15 cellular contexts compared by ENCODE assay signal in genomic region chr3:101179637-101180036, GRCh38.
DNase-seq lines count a peak whose midpoint lies in the region; ATAC-seq, FAIRE-seq and TF ChIP-seq lines count a peak whose summit lies in the region.
"Had no signal": no experiment of that assay in that cellular context is flagged by ENCODE, and none has a peak within 500 bp of the region (broad histone marks: within the 10 kb centered on the region; RNA-seq: fewer than 3 reads in every experiment).

No MANE protein-coding gene starts in this region.

- ATAC-seq in HG02610 (IDR thresholded peaks at IDR 0.05; ENCODE audit: unreplicated experiment) = no peak

- H4K20me1 ChIP-seq in mammary epithelial cell (ENCODE audit: insufficient read depth, low read length) = no peaks in the 10 kb centered on the region

- intact Hi-C loops in MCF 10A (cut with micrococcal nuclease) (no loop called here), mammary epithelial cell (cut with micrococcal nuclease) (no loop called here)

- H3K27me3 ChIP-seq in mammary epithelial cell (ENCODE audit: insufficient read depth, low read length) = no peaks in the 10 kb centered on the region
- H3K27me3 ChIP-seq: stomach had no signal

- H2AFZ ChIP-seq in mammary epithelial cell (ENCODE audit: low read depth, low read length) = no peak overlapping the region

- no peaks in the 10 kb centered on the region for H3K27me3 Mint-ChIP-seq in MCF 10A (ENCODE audit: insufficient read depth, unreplicated experiment)

- H3K36me3 Mint-ChIP-seq in MCF 10A (ENCODE audit: insufficient read depth, unreplicated experiment) = no peaks in the 10 kb centered on the region

- peaks cover 8% of the 10 kb centered on the region for H3K9me3 Mint-ChIP-seq in MCF 10A (ENCODE audit: unreplicated experiment)

- BruUV-seq in MCF 10A (replicated peaks; lab: Mats Ljungman, UMichigan) (no TSS peak), mammary epithelial cell (replicated peaks; lab: Mats Ljungman, UMichigan) (no TSS peak)

- H3K9me3 ChIP-seq in mammary epithelial cell (replicated peaks; ENCODE audit: insufficient read depth, low read length) = no peaks in the 10 kb centered on the region
- H3K9me3 ChIP-seq: stomach had no signal

- no peak overlapping the region for H3K4me3 ChIP-seq in mammary epithelial cell (replicated peaks in 1 of 3; ENCODE audit: insufficient read depth in 1 of 3, low read depth in 2 of 3, low read length in 3 of 3)
- H3K4me3 ChIP-seq in cardiac fibroblast (replicated peaks in 1 of 2; ENCODE audit: low read depth in 2 of 2, low read length in 2 of 2) = no peak overlapping the region
- H3K4me3 ChIP-seq: stomach had no signal

- in situ Hi-C loops in mammary epithelial cell (cut with MboI; ENCODE audit: low sequenced_read_pairs in 2 of 2) = loop anchor here in 1 of 2 donors (25.0 kb wide), 1 partner anchor 417 kb away; no protein-coding TSS in a partner anchor

- no peak overlapping the region for H3K9ac ChIP-seq in mammary epithelial cell (ENCODE audit: insufficient read depth, low read length)

- DNase-seq in MCF 10A (ENCODE audit: unreplicated experiment) (peak; percentile 21), mammary epithelial cell (no peak), cardiac fibroblast (ENCODE audit: low read depth in 2 of 2) (peak; percentile 65 to 66), hepatic stellate cell (ENCODE audit: low spot score) (peak; percentile 25), urothelium cell line (ENCODE audit: low spot score) (no peak), middle frontal gyrus (ENCODE audit: extremely low spot score, low spot score) (no peak)
- no peak for DNase-seq in NK-92 treated with Interleukin-12 subunit alpha and Interleukin-12 subunit beta, amount 100 ng/mL, for 24 hours (lab: John Stamatoyannopoulos, UW)
- DNase-seq: activated CD4-positive, alpha-beta T cell treated with anti-CD3 and anti-CD28 coated beads, Interleukin-2, amount 50 U/mL, for 4 hours; foreskin melanocyte; KG1; NCI-H345; occipital lobe; stomach had no signal

- dilution Hi-C loops in mammary epithelial cell (cut with HindIII; ENCODE audit: low sequenced_read_pairs) = no loop called here

- POLR2A ChIA-PET in MCF 10A (lab: Yijun Ruan, JAX) = no interaction called here

- peak; percentile 87 for FAIRE-seq in urothelium cell line (lab: Jason Lieb, UNC)

- H3K4me1 Mint-ChIP-seq in MCF 10A (ENCODE audit: insufficient read depth, unreplicated experiment) = no peaks in the 10 kb centered on the region

- H3K4me3 Mint-ChIP-seq in MCF 10A (ENCODE audit: unreplicated experiment) = no peak overlapping the region

- no peak for TF ChIP-seq CTCF in MCF 10A (IDR thresholded peaks at IDR 0.05; ENCODE audit: unreplicated experiment)
- no peak for TF ChIP-seq CTCF in mammary epithelial cell (conservative IDR thresholded peaks at IDR 0.05 in 1 of 2, IDR thresholded peaks at IDR 0.05 in 1 of 2; ENCODE audit: extremely low read depth in 1 of 2, insufficient read depth in 1 of 2, low read depth in 1 of 2, low read length in 2 of 2)
- no peak for TF ChIP-seq CTCF in cardiac fibroblast (IDR thresholded peaks at IDR 0.05; ENCODE audit: low read depth, low read length)

- peaks cover 3% of the 10 kb centered on the region for H3K4me1 ChIP-seq in mammary epithelial cell (ENCODE audit: insufficient read depth, low read length)
- H3K4me1 ChIP-seq: stomach had no signal

- CTCF ChIA-PET in MCF 10A (lab: Yijun Ruan, JAX) (interaction anchor here (1.7 kb wide), 1 partner anchor 16 kb away, joined by 4 read pairs; no protein-coding TSS in a partner anchor), mammary epithelial cell (lab: Charles Lee; ENCODE audit: low non-redundant PET) (no interaction called here)

- H3K27ac Mint-ChIP-seq in MCF 10A (ENCODE audit: low read depth, unreplicated experiment) = no peak overlapping the region

- H3K36me3 ChIP-seq in mammary epithelial cell (ENCODE audit: insufficient read depth, low read length) = no peaks in the 10 kb centered on the region
- H3K36me3 ChIP-seq: stomach had no signal

- 71% methylated on average over 2 of the region's 3 CpGs for WGBS in mammary epithelial cell (ENCODE audit: low coverage, missing lambda C conversion rate)

- H3K27ac ChIP-seq in mammary epithelial cell (ENCODE audit: insufficient read depth, low read depth, low read length) = no peak overlapping the region
- H3K27ac ChIP-seq: 22Rv1, stomach had no signal

- H3K4me2 ChIP-seq in mammary epithelial cell (ENCODE audit: insufficient read depth, low read depth, low read length) = no peak overlapping the region

- no peaks in the 10 kb centered on the region for H3K79me2 ChIP-seq in mammary epithelial cell (ENCODE audit: insufficient read depth, low read length)

Comparison
In these comparisons a context has a peak if more than half of its experiments do, and no peak if none do; other contexts are left out.
1. DNase-seq: peak in MCF 10A (single experiment), cardiac fibroblast (2 of 2) and hepatic stellate cell (single experiment); none in mammary epithelial cell (single experiment), urothelium cell line (single experiment), NK-92 treated with Interleukin-12 subunit alpha and Interleukin-12 subunit beta, amount 100 ng/mL, for 24 hours (single experiment) and middle frontal gyrus (single experiment).